27 cellular contexts compared by ENCODE assay signal in the genomic region with DNA sequence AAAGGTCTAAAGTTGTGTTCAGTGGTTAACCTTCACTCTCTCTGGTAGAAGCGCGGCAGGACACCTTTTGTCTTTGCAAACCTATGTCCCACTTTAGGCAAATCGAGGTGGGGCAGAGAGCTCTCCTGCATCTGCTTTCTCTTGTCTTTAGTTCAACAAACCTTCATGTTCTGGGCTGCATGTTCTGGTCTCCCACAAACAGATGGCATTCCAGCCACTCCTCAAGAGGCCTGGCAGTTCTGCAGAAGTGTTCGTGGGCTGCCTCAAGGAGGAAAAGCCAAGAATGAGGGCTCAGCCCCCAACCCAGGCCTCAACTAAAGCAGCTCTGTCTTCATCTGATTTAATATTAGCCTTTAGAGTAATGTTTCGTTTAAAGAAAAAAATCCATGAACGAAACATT.
"Had no signal": no experiment of that assay in that cellular context is flagged by ENCODE, and none has a peak within 500 bp of the region (broad histone marks: within the 10 kb centered on the region; RNA-seq: fewer than 3 reads in every experiment).

No MANE protein-coding gene starts in this region.

- H3K4me3 ChIP-seq: stomach, suprapubic skin, testis, thoracic aorta, thyroid gland, tibial artery, tibial nerve, transverse colon, upper lobe of left lung, upper lobe of right lung, uterus, vagina had no signal

- H3K27me3 ChIP-seq: stomach, suprapubic skin, testis, thyroid gland, tibial artery, tibial nerve, transverse colon, upper lobe of left lung, upper lobe of right lung, uterus, vagina had no signal

- H3K27ac ChIP-seq: stomach, suprapubic skin, testis, thoracic aorta, thyroid gland, tibial artery, tibial nerve, transverse colon, upper lobe of left lung, upper lobe of right lung, uterus, vagina had no signal

- H3K36me3 ChIP-seq: stomach, suprapubic skin, thoracic aorta, thyroid gland, tibial artery, tibial nerve, transverse colon, upper lobe of left lung, upper lobe of right lung, uterus, vagina had no signal

- FAIRE-seq: urothelium cell line had no signal

- DNase-seq: stimulated activated CD4-positive, alpha-beta T cell treated with anti-CD3 and anti-CD28 coated beads, Interleukin-2, amount 100 ng/mL, for 48 hours; stimulated activated CD4-positive, alpha-beta T cell treated with anti-CD3 and anti-CD28 coated beads, Interleukin-4, amount 100 ng/mL, for 1 hour; stimulated activated CD4-positive, alpha-beta T cell treated with anti-CD3 and anti-CD28 coated beads, Interleukin-4, amount 100 ng/mL, for 24 hours; stimulated activated CD4-positive, alpha-beta T cell treated with anti-CD3 and anti-CD28 coated beads, Interleukin-4, amount 100 ng/mL, for 4 hours; stimulated activated CD8-positive, alpha-beta memory T cell treated with anti-CD3 and anti-CD28 coated beads, Interleukin-4, amount 100 ng/mL, for 48 hours; stimulated activated naive B cell treated with anti-CD40 and anti-IgM and Interleukin-4, amounts not matched to agents 10 μg/mL and 1 μg/mL and 100 μg/mL, for 72 hours; stimulated activated naive CD4-positive, alpha-beta T cell; stimulated activated naive CD4-positive, alpha-beta T cell treated with Interleukin-2 at 50 U/mL for 16 hours; stimulated activated naive CD8-positive, alpha-beta T cell treated with anti-CD3 and anti-CD28 coated beads, Interleukin-15, amount 100 ng/mL, for 72 hours; stimulated activated naive CD8-positive, alpha-beta T cell treated with anti-CD3 and anti-CD28 coated beads, Interleukin-15, Interleukin-2, amounts not matched to agents 100 U/mL and 50 U/mL, for 24 hours; stomach; substantia nigra; testis; thyroid gland; tibial artery; transverse colon; trophoblast cell; upper lobe of left lung; upper lobe of right lung; uterus had no signal

- H3K9me3 ChIP-seq: testis, thyroid gland, upper lobe of left lung, upper lobe of right lung, vagina had no signal

- ATAC-seq: stimulated activated effector memory CD8-positive, alpha-beta T cell treated with anti-CD3 and anti-CD28 coated beads, Interleukin-12 subunit alpha, Interleukin-12 subunit beta, amount 100 ng/mL, for 72 hours; stimulated activated memory B cell treated with anti-CD40 and anti-IgM and Interleukin-4, amounts not matched to agents 10 μg/mL and 1 μg/mL and 100 μg/mL, for 72 hours; stimulated activated naive B cell treated with anti-CD40 and anti-IgM and Interleukin-4, amounts not matched to agents 10 μg/mL and 1 μg/mL and 100 μg/mL, for 72 hours; stimulated activated naive CD8-positive, alpha-beta T cell treated with anti-CD3 and anti-CD28 coated beads, Interleukin-15, amount 100 ng/mL, for 72 hours; stimulated activated naive CD8-positive, alpha-beta T cell treated with anti-CD3 and anti-CD28 coated beads, Interleukin-15, Interleukin-2, amounts not matched to agents 100 U/mL and 50 U/mL, for 24 hours; upper lobe of right lung had no signal

- H3K4me1 ChIP-seq: stomach, suprapubic skin, testis, thyroid gland, tibial artery, tibial nerve, transverse colon, upper lobe of left lung, upper lobe of right lung, uterus, vagina had no signal
